Comparison of ENCODE assay signal across 16 cellular contexts in genomic region chr18:79516441-79516931, GRCh38.
A peak's percentile ranks its signal among the peaks of the same experiment; 100 is the strongest.
DNase-seq lines count a peak whose midpoint lies in the region; ATAC-seq, FAIRE-seq and TF ChIP-seq lines count a peak whose summit lies in the region.
"Had no signal": no experiment of that assay in that cellular context is flagged by ENCODE, and none has a peak within 500 bp of the region (broad histone marks: within the 10 kb centered on the region; RNA-seq: fewer than 3 reads in every experiment).

No MANE protein-coding gene starts in this region.

- CTCF ChIA-PET in CD8-positive, alpha-beta memory T cell (lab: Charles Lee), result interaction anchor here (0.9 to 1.4 kb wide), 4 partner anchors 9 to 120 kb away, joined by 3 to 4 read pairs (median 4); partner anchors contain the start of gene NFATC1
- CTCF ChIA-PET in K562 (lab: Yijun Ruan, JAX; ENCODE audit: low intra/inter-chr PET ratio), result no interaction called here

- H3K79me2 ChIP-seq in K562 (ENCODE audit: control insufficient read depth, insufficient read depth, low read length) (no peaks in the 10 kb centered on the region), GM23248 (ENCODE audit: insufficient read depth) (no peaks in the 10 kb centered on the region)

- H3K4me3 Mint-ChIP-seq in CD8-positive, alpha-beta memory T cell, result peak overlapping the region; percentile 20 to 81 (median 66)

- H3K9me2 ChIP-seq in GM23248 (ENCODE audit: insufficient read depth), result no peaks in the 10 kb centered on the region

- peak overlapping the region; percentile 35 for H3K4me3 ChIP-seq in CD8-positive, alpha-beta memory T cell (ENCODE audit: low read length)
- no peak overlapping the region for H3K4me3 ChIP-seq in K562
- H3K4me3 ChIP-seq in GM23248, result no peak overlapping the region
- H3K4me3 ChIP-seq: lung, ovary had no signal

- TF ChIP-seq POLR2A in K562 (conservative IDR thresholded peaks at IDR 0.05), result no peak

- no peaks in the 10 kb centered on the region for H3K9me3 ChIP-seq in CD8-positive, alpha-beta memory T cell (ENCODE audit: low read length)
- H3K9me3 ChIP-seq in K562 (replicated peaks; ENCODE audit: control insufficient read depth, insufficient read depth, low read depth, low read length) (no peaks in the 10 kb centered on the region), GM23248 (ENCODE audit: low read depth) (no peaks in the 10 kb centered on the region)
- H3K9me3 ChIP-seq: ovary had no signal

- ATAC-seq in K562 (no peak), sciatic nerve (no peak), GM18858 (IDR thresholded peaks at IDR 0.05; ENCODE audit: unreplicated experiment) (no peak)
- ATAC-seq: Right ventricle myocardium inferior had no signal

- no peaks in the 10 kb centered on the region for H3K9me1 ChIP-seq in K562 (ENCODE audit: control insufficient read depth, insufficient read depth, low read length)

- FAIRE-seq in K562 (lab: Jason Lieb, UNC), result no peak
- FAIRE-seq: GM18507 had no signal

- no TSS peak for BruUV-seq in K562 (replicated peaks; lab: Mats Ljungman, UMichigan)

- peak in 3 of 5 donors; percentile 27 to 80 (median 36) for DNase-seq in CD8-positive, alpha-beta memory T cell
- peak; percentile 40 to 41 for DNase-seq in activated CD4-positive, alpha-beta T cell treated with anti-CD3 and anti-CD28 coated beads for 4 hours
- DNase-seq in K562 (ENCODE audit: extremely low read depth in 1 of 4, low spot score in 3 of 4) (no peak), sciatic nerve (ENCODE audit: low spot score) (peak; percentile 42), Kasumi-1 (lab: John Stamatoyannopoulos, UW) (no peak), DMS53 treated with DMSO at 0.1 percent for 48 hours (lab: John Stamatoyannopoulos, UW; ENCODE audit: unreplicated experiment) (no peak), GM23248 (no peak)
- DNase-seq: cerebellar nuclear complex, erythroblast, NCI-H1105 treated with DMSO at 0.1 percent for 48 hours, NCI-H510A treated with DMSO at 0.1 percent for 48 hours had no signal

- H3K9ac ChIP-seq in K562 (ENCODE audit: insufficient read depth in 1 of 2, low read depth in 2 of 2, low read length in 2 of 2) (no peak overlapping the region), GM23248 (no peak overlapping the region)

- no peak overlapping the region for H3K4me2 ChIP-seq in K562 (ENCODE audit: insufficient read depth, low read length)
- H3K4me2 ChIP-seq in GM23248 (ENCODE audit: unreplicated experiment), result no peak overlapping the region

- no peaks in the 10 kb centered on the region for H3F3A ChIP-seq in GM23248 (ENCODE audit: insufficient read depth)

- TF ChIP-seq EP300 in K562 (IDR thresholded peaks at IDR 0.05; ENCODE audit: low read length), result no peak

- intact Hi-C loops in K562 (cut with micrococcal nuclease) (no loop called here), sciatic nerve (cut with DNase I) (no loop called here)

- no peak overlapping the region for H3K27ac ChIP-seq in CD8-positive, alpha-beta memory T cell (ENCODE audit: low read depth, low read length)
- no peak overlapping the region; the same call in 2 of the 3 replicates for H3K27ac ChIP-seq in K562 (ENCODE audit: extremely low read depth, low read depth, low read length)
- no peak overlapping the region for H3K27ac ChIP-seq in GM23248
- H3K27ac ChIP-seq: ovary had no signal

- POLR2A ChIA-PET in CD8-positive, alpha-beta memory T cell (lab: Charles Lee), result no interaction called here
- POLR2A ChIA-PET in K562 (lab: Yijun Ruan, JAX), result no interaction called here

- peaks cover 0 to 21% (median 0%) of the 10 kb centered on the region in 3 donors for H3K36me3 Mint-ChIP-seq in CD8-positive, alpha-beta memory T cell

- H3K27ac Mint-ChIP-seq in CD8-positive, alpha-beta memory T cell, result peak overlapping the region; percentile 84 to 97 (median 94)

- no peaks in the 10 kb centered on the region for H3K27me3 ChIP-seq in CD8-positive, alpha-beta memory T cell (ENCODE audit: insufficient read depth, low read length, poor library complexity, severe bottlenecking)
- H3K27me3 ChIP-seq in K562 (ENCODE audit: control insufficient read depth in 2 of 2, insufficient read depth in 2 of 2, low read length in 2 of 2) (no peaks in the 10 kb centered on the region), GM23248 (replicated peaks; ENCODE audit: insufficient read depth) (no peaks in the 10 kb centered on the region)
- H3K27me3 ChIP-seq: ovary had no signal

- no peaks in the 10 kb centered on the region for H3K27me3 Mint-ChIP-seq in CD8-positive, alpha-beta memory T cell

- H3K4me1 Mint-ChIP-seq in CD8-positive, alpha-beta memory T cell, result peaks cover 42 to 56% (median 48%) of the 10 kb centered on the region in 3 donors

- 92% methylated on average over 9 of the region's 20 CpGs for WGBS in K562 (ENCODE audit: insufficient coverage, low coverage, missing lambda C conversion rate)
- 94 to 95% methylated on average over 20 of the region's 20 CpGs for WGBS in GM23248 (ENCODE audit: low coverage in 1 of 2, low lambda C conversion rate in 2 of 2, missing lambda C conversion rate in 2 of 2), 2 experiments

- H4K20me1 ChIP-seq in K562 (replicated peaks; ENCODE audit: control insufficient read depth, insufficient read depth, low read length) (no peaks in the 10 kb centered on the region), GM23248 (ENCODE audit: insufficient read depth) (no peaks in the 10 kb centered on the region)

- H3K4me1 ChIP-seq in CD8-positive, alpha-beta memory T cell (ENCODE audit: insufficient read depth, low read length), result peaks cover 55% of the 10 kb centered on the region
- peaks cover 12 to 42% of the 10 kb centered on the region in 2 experiments; a peak in 4 of 5 replicates for H3K4me1 ChIP-seq in K562 (replicated peaks in 1 of 2; ENCODE audit: control insufficient read depth in 2 of 2, insufficient read depth in 2 of 2, low read length in 2 of 2)
- no peaks in the 10 kb centered on the region for H3K4me1 ChIP-seq in GM23248 (ENCODE audit: insufficient read depth)

- H2AFZ ChIP-seq in K562 (ENCODE audit: low read depth, low read length) (0 out of 2 replicates have a peak overlapping the region, but pooled peaks have one; percentile 70), GM23248 (no peak overlapping the region)

- no peak for TF ChIP-seq RAD21 in K562 (CRISPR knock-in tag; conservative IDR thresholded peaks at IDR 0.05 in 1 of 2, IDR thresholded peaks at IDR 0.05 in 1 of 2)

- in situ Hi-C loops in K562 (cut with MboI) (no loop called here), GM23248 (cut with MboI) (no loop called here)

- H3K36me3 ChIP-seq in CD8-positive, alpha-beta memory T cell (ENCODE audit: insufficient read depth, low read length), result no peaks in the 10 kb centered on the region
- H3K36me3 ChIP-seq in K562 (ENCODE audit: control insufficient read depth, insufficient read depth, low read length), result no peaks in the 10 kb centered on the region
- H3K36me3 ChIP-seq in GM23248 (ENCODE audit: low read depth), result no peaks in the 10 kb centered on the region
- H3K36me3 ChIP-seq: ovary had no signal

- TF ChIP-seq CTCF in K562 (IDR thresholded peaks at IDR 0.05 in 2 of 3, conservative IDR thresholded peaks at IDR 0.05 in 1 of 3; ENCODE audit: insufficient read depth in 2 of 3, low read depth in 1 of 3, low read length in 3 of 3), result no peak

- H3K9me3 Mint-ChIP-seq in CD8-positive, alpha-beta memory T cell, result no peaks in the 10 kb centered on the region

TF ChIP-seq in K562, 482 proteins besides CTCF, POLR2A, EP300 and RAD21 (continues in another document):
- TF ChIP-seq TAL1 (IDR thresholded peaks at IDR 0.05) (no peak), ZNF23 (CRISPR knock-in tag; IDR thresholded peaks at IDR 0.05) (no peak), NRF1 (conservative IDR thresholded peaks at IDR 0.05 in 1 of 2, IDR thresholded peaks at IDR 0.05 in 1 of 2) (no peak), SRSF7 (optimal IDR thresholded peaks at IDR 0.05; ENCODE audit: low read depth, low read length) (no peak), ZNF444 (CRISPR knock-in tag; IDR thresholded peaks at IDR 0.05) (no peak), ZNF589 (CRISPR knock-in tag; IDR thresholded peaks at IDR 0.05; ENCODE audit: low read depth) (no peak), CSDE1 (IDR thresholded peaks at IDR 0.05) (no peak), ZFP30 (CRISPR knock-in tag; IDR thresholded peaks at IDR 0.05; ENCODE audit: borderline replicate concordance) (no peak), KAT7 (CRISPR knock-in tag; IDR thresholded peaks at IDR 0.05; ENCODE audit: borderline replicate concordance) (no peak)
- TF ChIP-seq, protein P1, sequence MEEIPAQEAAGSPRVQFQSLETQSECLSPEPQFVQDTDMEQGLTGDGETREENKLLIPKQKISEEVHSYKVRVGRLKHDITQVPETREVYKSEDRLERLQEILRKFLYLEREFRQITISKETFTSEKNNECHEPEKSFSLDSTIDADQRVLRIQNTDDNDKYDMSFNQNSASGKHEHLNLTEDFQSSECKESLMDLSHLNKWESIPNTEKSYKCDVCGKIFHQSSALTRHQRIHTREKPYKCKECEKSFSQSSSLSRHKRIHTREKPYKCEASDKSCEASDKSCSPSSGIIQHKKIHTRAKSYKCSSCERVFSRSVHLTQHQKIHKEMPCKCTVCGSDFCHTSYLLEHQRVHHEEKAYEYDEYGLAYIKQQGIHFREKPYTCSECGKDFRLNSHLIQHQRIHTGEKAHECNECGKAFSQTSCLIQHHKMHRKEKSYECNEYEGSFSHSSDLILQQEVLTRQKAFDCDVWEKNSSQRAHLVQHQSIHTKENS (CRISPR knock-in tag; IDR thresholded peaks at IDR 0.05), result no peak
- TF ChIP-seq, protein P2, sequence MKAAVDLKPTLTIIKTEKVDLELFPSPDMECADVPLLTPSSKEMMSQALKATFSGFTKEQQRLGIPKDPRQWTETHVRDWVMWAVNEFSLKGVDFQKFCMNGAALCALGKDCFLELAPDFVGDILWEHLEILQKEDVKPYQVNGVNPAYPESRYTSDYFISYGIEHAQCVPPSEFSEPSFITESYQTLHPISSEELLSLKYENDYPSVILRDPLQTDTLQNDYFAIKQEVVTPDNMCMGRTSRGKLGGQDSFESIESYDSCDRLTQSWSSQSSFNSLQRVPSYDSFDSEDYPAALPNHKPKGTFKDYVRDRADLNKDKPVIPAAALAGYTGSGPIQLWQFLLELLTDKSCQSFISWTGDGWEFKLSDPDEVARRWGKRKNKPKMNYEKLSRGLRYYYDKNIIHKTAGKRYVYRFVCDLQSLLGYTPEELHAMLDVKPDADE (conservative IDR thresholded peaks at IDR 0.05; ENCODE audit: control insufficient read depth, low read depth, low read length), result no peak

Comparison
In these comparisons a context has a peak if more than half of its experiments do, and no peak if none do; other contexts are left out.
1. DNase-seq: peak in CD8-positive, alpha-beta memory T cell (3 of 5), activated CD4-positive, alpha-beta T cell treated with anti-CD3 and anti-CD28 coated beads for 4 hours (2 of 2) and sciatic nerve (single experiment); none in K562 (0 of 4), Kasumi-1 (0 of 2), DMS53 treated with DMSO at 0.1 percent for 48 hours (single experiment) and GM23248 (single experiment).